Comparison of ENCODE assay signal across 19 cellular contexts in the genomic region with DNA sequence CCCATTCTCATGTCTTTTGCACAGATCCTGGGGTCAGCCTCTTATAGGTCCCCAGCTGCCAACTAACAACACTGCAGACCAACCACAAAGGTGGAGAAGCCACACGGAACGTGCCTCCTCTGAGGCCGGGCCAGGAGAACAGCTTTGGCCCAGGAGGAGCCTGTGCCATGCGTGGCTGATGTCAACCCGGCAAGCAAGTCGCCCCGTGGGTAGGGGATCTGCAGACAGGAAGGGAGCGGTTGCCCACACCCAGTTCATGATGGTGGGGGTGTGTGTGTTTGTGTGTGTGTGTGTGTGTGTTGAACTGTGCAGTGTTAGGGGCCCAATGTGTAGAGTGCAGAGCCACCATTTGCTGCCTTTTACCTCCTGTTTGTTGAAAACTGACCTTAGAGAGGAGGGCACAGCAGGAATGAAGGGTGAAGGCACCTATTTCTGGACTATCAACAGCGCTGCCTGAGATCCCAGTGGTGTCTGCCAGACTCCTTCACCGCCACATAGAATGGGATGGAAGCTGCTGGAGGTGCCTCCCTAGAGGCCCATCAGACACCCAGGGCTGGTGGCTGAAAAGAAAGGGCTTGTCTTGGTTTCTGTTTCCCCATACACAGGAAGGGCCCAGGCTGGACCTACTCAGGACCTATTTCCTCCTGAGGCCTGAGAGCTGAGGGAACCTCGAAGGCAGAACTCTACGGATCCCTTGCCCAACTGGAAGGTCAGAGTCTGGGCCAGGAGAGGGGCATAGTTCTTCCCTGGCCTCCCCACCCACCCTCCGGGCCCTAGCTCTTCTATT. TPM values are rescaled to one million over a fixed set of nuclear protein-coding genes. Genes with fewer than 3 reads are reported as not detected.
A peak's percentile ranks its signal among the peaks of the same experiment; 100 is the strongest.
DNase-seq lines count a peak whose midpoint lies in the region; ATAC-seq and TF ChIP-seq lines count a peak whose summit lies in the region.
"Had no signal": no experiment of that assay in that cellular context is flagged by ENCODE, and none has a peak within 500 bp of the region (broad histone marks: within the 10 kb centered on the region; RNA-seq: fewer than 3 reads in every experiment).

No MANE protein-coding gene starts in this region.

- H3K4me1 ChIP-seq in HEK293 (ENCODE audit: control insufficient read depth, insufficient read depth, low read length) = no peaks in the 10 kb centered on the region
- no peaks in the 10 kb centered on the region for H3K4me1 ChIP-seq in trophoblast cell (ENCODE audit: control insufficient read depth in 1 of 2, insufficient read depth in 2 of 2, low read length in 2 of 2)
- H3K4me1 ChIP-seq: Caco-2 had no signal

- H2AFZ ChIP-seq in trophoblast cell (ENCODE audit: insufficient read depth, low read length, poor library complexity) = no peak overlapping the region

- H2BK120ac ChIP-seq in trophoblast cell (ENCODE audit: insufficient read depth, low read length, poor library complexity) = no peak overlapping the region

- H3K9me3 ChIP-seq in HEK293 (ENCODE audit: control insufficient read depth, insufficient read depth, low read depth, low read length) = no peaks in the 10 kb centered on the region
- H3K9me3 ChIP-seq in trophoblast cell (ENCODE audit: insufficient read depth, low read depth, low read length) = no peaks in the 10 kb centered on the region
- H3K9me3 ChIP-seq: Caco-2 had no signal

- no peak overlapping the region for H2BK5ac ChIP-seq in trophoblast cell (ENCODE audit: low read depth, low read length, poor library complexity)

- no peak overlapping the region for H3K4me3 Mint-ChIP-seq in activated CD8-positive, alpha-beta memory T cell treated with anti-CD3 and anti-CD28 coated beads, Interleukin-2, amount 10 ng/mL, durations not matched to agents 7 days and 5 days
- no peak overlapping the region for H3K4me3 Mint-ChIP-seq in dendritic cell treated with granulocyte-macrophage colony-stimulating factor and Interleukin-4, amounts not matched to agents 40 ng/mL and 50 ng/mL, for 4 days

- no peaks in the 10 kb centered on the region for H3K36me3 Mint-ChIP-seq in activated CD8-positive, alpha-beta memory T cell treated with anti-CD3 and anti-CD28 coated beads, Interleukin-2, amount 10 ng/mL, durations not matched to agents 7 days and 5 days
- H3K36me3 Mint-ChIP-seq in dendritic cell treated with granulocyte-macrophage colony-stimulating factor and Interleukin-4, amounts not matched to agents 40 ng/mL and 50 ng/mL, for 4 days (ENCODE audit: low read depth) = no peaks in the 10 kb centered on the region

- H2AK5ac ChIP-seq in trophoblast cell (ENCODE audit: low read length) = no peak overlapping the region

- H3K9ac ChIP-seq in trophoblast cell (ENCODE audit: low read length) = no peak overlapping the region
- H3K9ac ChIP-seq: KMS-11 had no signal

- H3K4me2 ChIP-seq in trophoblast cell (ENCODE audit: low read length) = no peak overlapping the region
- H3K4me2 ChIP-seq: KMS-11 had no signal

- H2BK12ac ChIP-seq in trophoblast cell (ENCODE audit: low read length) = no peak overlapping the region

- no peak for DNase-seq in activated CD8-positive, alpha-beta memory T cell treated with anti-CD3 and anti-CD28 coated beads, Interleukin-2, amount 10 ng/mL, durations not matched to agents 7 days and 5 days
- no peak for DNase-seq in activated CD8-positive, alpha-beta memory T cell treated with anti-CD3 and anti-CD28 coated beads, Interleukin-2, amount 50 U/mL, for 4 hours
- no peak for DNase-seq in trophoblast cell
- DNase-seq in SHP77 (lab: John Stamatoyannopoulos, UW) = no peak
- DNase-seq in NOMO-1 (lab: John Stamatoyannopoulos, UW; ENCODE audit: unreplicated experiment in 2 of 2) = no peak
- DNase-seq in NCI-H748 (lab: John Stamatoyannopoulos, UW; ENCODE audit: unreplicated experiment) = no peak
- DNase-seq: C1 segment of cervical spinal cord, Caco-2, DMS53, NCI-H1436, NCI-H2029, NCI-H2171 treated with DMSO at 0.1 percent for 48 hours, NCI-H510A had no signal

- no peaks in the 10 kb centered on the region for H3K36me3 ChIP-seq in HEK293 (ENCODE audit: control insufficient read depth in 2 of 2, insufficient read depth in 1 of 2, low read length in 2 of 2)
- no peaks in the 10 kb centered on the region for H3K36me3 ChIP-seq in trophoblast cell (ENCODE audit: control insufficient read depth in 1 of 2, insufficient read depth in 2 of 2, low read length in 2 of 2)

- no peak overlapping the region for H3K18ac ChIP-seq in trophoblast cell (ENCODE audit: low read length)

- H4K12ac ChIP-seq in trophoblast cell (ENCODE audit: low read depth, low read length) = no peak overlapping the region

- WGBS in trophoblast cell (ENCODE audit: extremely low coverage, insufficient coverage, insufficient read length) = no CpG with 5 or more reads among the region's 13 CpGs

- no peak for TF ChIP-seq CTCF in HEK293 (tag by site-specific recombination; IDR thresholded peaks at IDR 0.05)

- H4K8ac ChIP-seq in trophoblast cell (ENCODE audit: low read depth, low read length) = no peak overlapping the region

- POLR2A ChIA-PET in HEK293 (lab: Yijun Ruan, JAX) = no interaction called here

- H3K79me2 ChIP-seq in trophoblast cell (ENCODE audit: control insufficient read depth, insufficient read depth, low read length, poor library complexity) = no peaks in the 10 kb centered on the region

- H3K27ac Mint-ChIP-seq in activated CD8-positive, alpha-beta memory T cell treated with anti-CD3 and anti-CD28 coated beads, Interleukin-2, amount 10 ng/mL, durations not matched to agents 7 days and 5 days = peak overlapping the region; percentile 60
- H3K27ac Mint-ChIP-seq in dendritic cell treated with granulocyte-macrophage colony-stimulating factor and Interleukin-4, amounts not matched to agents 40 ng/mL and 50 ng/mL, for 4 days = peak overlapping the region; percentile 45

- CTCF ChIA-PET in activated CD8-positive, alpha-beta memory T cell treated with anti-CD3 and anti-CD28 coated beads, Interleukin-2, amount 10 ng/mL, durations not matched to agents 7 days and 5 days (lab: Charles Lee) = interaction anchor here (0.6 to 0.7 kb wide), 2 partner anchors 37 to 535 kb away, joined by 3 to 4 read pairs; no protein-coding TSS in a partner anchor
- CTCF ChIA-PET in HEK293 (lab: Yijun Ruan, JAX) = no interaction called here

- no peak overlapping the region for H4K91ac ChIP-seq in trophoblast cell (ENCODE audit: low read depth, low read length)

- H3K27me3 Mint-ChIP-seq in activated CD8-positive, alpha-beta memory T cell treated with anti-CD3 and anti-CD28 coated beads, Interleukin-2, amount 10 ng/mL, durations not matched to agents 7 days and 5 days = peaks cover 2% of the 10 kb centered on the region
- peaks cover 15% of the 10 kb centered on the region for H3K27me3 Mint-ChIP-seq in dendritic cell treated with granulocyte-macrophage colony-stimulating factor and Interleukin-4, amounts not matched to agents 40 ng/mL and 50 ng/mL, for 4 days

- H3K27ac ChIP-seq in HEK293 (ENCODE audit: extremely low read depth, low read depth, low read length) (no peak overlapping the region), trophoblast cell (ENCODE audit: low read depth, low read length) (no peak overlapping the region)
- H3K27ac ChIP-seq: KMS-11 had no signal

- intact Hi-C loops in dendritic cell treated with granulocyte-macrophage colony-stimulating factor and Interleukin-4, amounts not matched to agents 40 ng/mL and 50 ng/mL, for 4 days (cut with micrococcal nuclease) = no loop called here

- H3K4me1 Mint-ChIP-seq in activated CD8-positive, alpha-beta memory T cell treated with anti-CD3 and anti-CD28 coated beads, Interleukin-2, amount 10 ng/mL, durations not matched to agents 7 days and 5 days = peaks cover 29% of the 10 kb centered on the region
- H3K4me1 Mint-ChIP-seq in dendritic cell treated with granulocyte-macrophage colony-stimulating factor and Interleukin-4, amounts not matched to agents 40 ng/mL and 50 ng/mL, for 4 days (ENCODE audit: low read depth) = peaks cover 59% of the 10 kb centered on the region

- H3K23ac ChIP-seq in trophoblast cell (ENCODE audit: low read length) = peak overlapping the region; percentile 62

- no peak overlapping the region for H3K4ac ChIP-seq in trophoblast cell (ENCODE audit: low read depth, low read length)

- no peaks in the 10 kb centered on the region for H3K9me3 Mint-ChIP-seq in activated CD8-positive, alpha-beta memory T cell treated with anti-CD3 and anti-CD28 coated beads, Interleukin-2, amount 10 ng/mL, durations not matched to agents 7 days and 5 days (ENCODE audit: low read depth)
- no peaks in the 10 kb centered on the region for H3K9me3 Mint-ChIP-seq in dendritic cell treated with granulocyte-macrophage colony-stimulating factor and Interleukin-4, amounts not matched to agents 40 ng/mL and 50 ng/mL, for 4 days

- ATAC-seq in activated CD8-positive, alpha-beta memory T cell treated with anti-CD3 and anti-CD28 coated beads, Interleukin-2, amount 10 ng/mL, durations not matched to agents 7 days and 5 days = no peak

- H3K4me3 ChIP-seq in HEK293 (ENCODE audit: low read depth, low read length) (no peak overlapping the region), trophoblast cell (ENCODE audit: low read depth, low read length) (peak overlapping the region; percentile 50)

- no peak overlapping the region for H3K14ac ChIP-seq in trophoblast cell (ENCODE audit: low read length)

- no peaks in the 10 kb centered on the region for H3K79me1 ChIP-seq in trophoblast cell (ENCODE audit: low read length)

- no peaks in the 10 kb centered on the region for H3K27me3 ChIP-seq in trophoblast cell (ENCODE audit: insufficient read depth, low read length)

TF ChIP-seq in HEK293, 187 proteins besides CTCF, POLR2A, EP300 and RAD21:
- TF ChIP-seq ZNF830 (tag by site-specific recombination; IDR thresholded peaks at IDR 0.05; ENCODE audit: low read depth) (no peak), EGR2 (tag by site-specific recombination; IDR thresholded peaks at IDR 0.05; ENCODE audit: low read depth) (0 out of 2 replicates have a peak, but pooled peaks have one; percentile 10), WT1 (tag by site-specific recombination; IDR thresholded peaks at IDR 0.05) (no peak), KLF1 (tag by site-specific recombination; IDR thresholded peaks at IDR 0.05) (peak; percentile 56), ZNF433 (tag by site-specific recombination; IDR thresholded peaks at IDR 0.05; ENCODE audit: low read depth) (no peak)

RNA-seq across cellular contexts. Expression of a gene that starts 2.6 kb away (rescaled TPM):
- not detected for total RNA-seq in activated CD8-positive, alpha-beta memory T cell treated with anti-CD3 and anti-CD28 coated beads, Interleukin-2, amount 10 ng/mL, durations not matched to agents 7 days and 5 days
- polyA plus RNA-seq in trophoblast cell (2013) = not detected in 2 replicates
- total RNA-seq: Caco-2, H1, M059J had no signal
- polyA plus RNA-seq: H1 had no signal

RNA-seq across cellular contexts. Expression of a gene that starts 12.6 kb away (rescaled TPM):
- total RNA-seq in activated CD8-positive, alpha-beta memory T cell treated with anti-CD3 and anti-CD28 coated beads, Interleukin-2, amount 10 ng/mL, durations not matched to agents 7 days and 5 days = not detected
- not detected in 2 replicates for polyA plus RNA-seq in trophoblast cell (2013)
- total RNA-seq: H1, M059J had no signal
- polyA plus RNA-seq: H1 had no signal

RNA-seq across cellular contexts. Expression of a gene that starts 32.6 kb away (rescaled TPM):
- total RNA-seq in activated CD8-positive, alpha-beta memory T cell treated with anti-CD3 and anti-CD28 coated beads, Interleukin-2, amount 10 ng/mL, durations not matched to agents 7 days and 5 days = not detected
- not detected in 2 replicates for polyA plus RNA-seq in trophoblast cell (2013)
- total RNA-seq: A673, Caco-2, H1, M059J had no signal
- polyA plus RNA-seq: H1 had no signal

RNA-seq across cellular contexts. Expression of a gene that starts 55.0 kb away (rescaled TPM):
- total RNA-seq in activated CD8-positive, alpha-beta memory T cell treated with anti-CD3 and anti-CD28 coated beads, Interleukin-2, amount 10 ng/mL, durations not matched to agents 7 days and 5 days = 1 to 10 TPM in 1 of 2 experiments, under 1 TPM in 1; 0.45 to 1.2 TPM
- polyA plus RNA-seq in trophoblast cell (2013) = 0.56 and 0.63 TPM in 2 replicates
- total RNA-seq: Caco-2 had no signal
